ENCODE assay signal across 8 cellular contexts in genomic region chr11:93784152-93784934, GRCh38. TPM values are rescaled to one million over a fixed set of nuclear protein-coding genes. Genes with fewer than 3 reads are reported as not detected.
DNase-seq lines count a peak whose midpoint lies in the region; ATAC-seq, FAIRE-seq and TF ChIP-seq lines count a peak whose summit lies in the region.

Gene MED17 (plus strand): TSS chr11:93784282. CDS start chr11:93784514, 232 bp downstream.

- H3K4me3 ChIP-seq in astrocyte (ENCODE audit: insufficient read depth, low read depth, low read length): peak within 1 kb of the TSS; percentile 98
- H3K4me3 ChIP-seq in rectal smooth muscle tissue (ENCODE audit: low read length): peak within 1 kb of the TSS; percentile 96
- H3K4me3 ChIP-seq in aorta (ENCODE audit: low read length in 2 of 2): peak within 1 kb of the TSS; percentile 60 to 88

- peak; percentile 85 for TF ChIP-seq POLR2A in GM18505 (IDR thresholded peaks at IDR 0.05; ENCODE audit: borderline replicate concordance, extremely low read depth, insufficient read depth, insufficient read length)

- intact Hi-C loops in aorta (cut with DNase I): loop anchor here (2.0 to 10.0 kb wide), 3 partner anchors 42 to 120 kb away; partner anchors contain the start of genes C11orf54 (in 2 of the 2), TAF1D (in 2 of the 2) and CEP295 (in 1 of the 2)

- H3K4me3 Mint-ChIP-seq in astrocyte (ENCODE audit: unreplicated experiment): peak within 1 kb of the TSS; percentile 99

- H3K36me3 ChIP-seq in astrocyte (ENCODE audit: insufficient read depth, low read length): peaks cover 6% of the 10 kb centered on the region
- H3K36me3 ChIP-seq in rectal smooth muscle tissue (ENCODE audit: control insufficient read depth, insufficient read depth, low read length): no peaks in the 10 kb centered on the region
- H3K36me3 ChIP-seq in aorta (ENCODE audit: control insufficient read depth in 1 of 2, insufficient read depth in 2 of 2, low read length in 1 of 2): no peaks in the 10 kb centered on the region

- H3K9ac ChIP-seq in astrocyte (ENCODE audit: low read length) (peak within 1 kb of the TSS; percentile 99), rectal smooth muscle tissue (ENCODE audit: low read length) (peak within 1 kb of the TSS; percentile 100)

- H3K27ac ChIP-seq in astrocyte (ENCODE audit: low read depth, low read length) (peak within 1 kb of the TSS; percentile 98), rectal smooth muscle tissue (ENCODE audit: low read depth, low read length) (peak within 1 kb of the TSS; percentile 98), aorta (ENCODE audit: low read depth in 1 of 2, low read length in 2 of 2) (peak within 1 kb of the TSS; percentile 58 to 60)

- H3K79me2 ChIP-seq in astrocyte (ENCODE audit: insufficient read depth, low read length): peaks cover 53% of the 10 kb centered on the region

- 0% methylated on average over 72 of the region's 72 CpGs for WGBS in aorta, 2 donors

- H3K27ac Mint-ChIP-seq in astrocyte (ENCODE audit: unreplicated experiment): peak within 1 kb of the TSS; percentile 80

- H3K36me3 Mint-ChIP-seq in astrocyte (ENCODE audit: low read depth, unreplicated experiment): peaks cover 11% of the 10 kb centered on the region

- H3K27me3 Mint-ChIP-seq in astrocyte (ENCODE audit: low read depth, unreplicated experiment): no peaks in the 10 kb centered on the region

- peaks cover 39% of the 10 kb centered on the region for H4K20me1 ChIP-seq in astrocyte (ENCODE audit: insufficient read depth, low read length)

- H2AFZ ChIP-seq in astrocyte (ENCODE audit: low read depth, low read length): peak within 1 kb of the TSS; percentile 92

- ATAC-seq in GM18505 (IDR thresholded peaks at IDR 0.05; ENCODE audit: unreplicated experiment): peak; percentile 95
- peak; percentile 97 for ATAC-seq in HG02973 (IDR thresholded peaks at IDR 0.05; ENCODE audit: unreplicated experiment)
- peak; percentile 99 for ATAC-seq in aorta (ENCODE audit: low FRiP score)

- peak; percentile 87 to 88 for DNase-seq in NCI-H1930 (lab: John Stamatoyannopoulos, UW)
- peak; percentile 83 for DNase-seq in T-helper 22 cell (ENCODE audit: low read depth)
- DNase-seq in astrocyte (ENCODE audit: low read depth): peak; percentile 85
- peak; percentile 97 for DNase-seq in hepatic stellate cell (ENCODE audit: low spot score)
- peak; percentile 95 to 97 for DNase-seq in aorta

- H3K4me2 ChIP-seq in astrocyte (ENCODE audit: low read length): peak within 1 kb of the TSS; percentile 89

- H3K4me1 ChIP-seq in astrocyte (ENCODE audit: insufficient read depth, low read length) (peaks cover 15% of the 10 kb centered on the region), rectal smooth muscle tissue (ENCODE audit: control insufficient read depth, insufficient read depth, low read length) (peaks cover 15% of the 10 kb centered on the region), aorta (ENCODE audit: control insufficient read depth in 1 of 2, insufficient read depth in 2 of 2, low read length in 2 of 2) (peaks cover 0 to 3% of the 10 kb centered on the region in 2 donors)

- peaks cover 22% of the 10 kb centered on the region for H3K4me1 Mint-ChIP-seq in astrocyte (ENCODE audit: low read depth, unreplicated experiment)

- H3K27me3 ChIP-seq in astrocyte (ENCODE audit: insufficient read depth, low read length): no peaks in the 10 kb centered on the region
- no peaks in the 10 kb centered on the region for H3K27me3 ChIP-seq in rectal smooth muscle tissue (ENCODE audit: control insufficient read depth, insufficient read depth, low read length)
- no peaks in the 10 kb centered on the region for H3K27me3 ChIP-seq in aorta (ENCODE audit: control insufficient read depth in 1 of 2, insufficient read depth in 2 of 2, low read length in 1 of 2)

- peak; percentile 40 for TF ChIP-seq CTCF in astrocyte (IDR thresholded peaks at IDR 0.05; ENCODE audit: insufficient read depth, low read depth, low read length)

- peak; percentile 66 for FAIRE-seq in astrocyte (lab: Jason Lieb, UNC)

- H3K9me3 Mint-ChIP-seq in astrocyte (ENCODE audit: unreplicated experiment): no peaks in the 10 kb centered on the region

- no peaks in the 10 kb centered on the region for H3K9me3 ChIP-seq in astrocyte (ENCODE audit: insufficient read depth, low read depth, low read length)
- no peaks in the 10 kb centered on the region for H3K9me3 ChIP-seq in aorta (ENCODE audit: control insufficient read depth, low read length)

RNA-seq across cellular contexts. Expression of gene MED17, which starts in this region (rescaled TPM):
- 37.0 and 40.0 TPM in 2 replicates for total RNA-seq in astrocyte
- total RNA-seq in aorta: 10 to 100 TPM; 30.9 to 33.1 TPM
- polyA plus RNA-seq in aorta: 10 to 100 TPM in 1 of 2 donors, 1 to 10 TPM in 1; 8.9 to 12.5 TPM

Comparison
In these comparisons a context has a peak if more than half of its experiments do, and no peak if none do; other contexts are left out.
1. Peak in every context shown above with its lines: DNase-seq, ATAC-seq, H3K4me3 ChIP-seq and H3K27ac ChIP-seq.